Comparison of ENCODE assay signal across 1 cellular context in the genomic region with DNA sequence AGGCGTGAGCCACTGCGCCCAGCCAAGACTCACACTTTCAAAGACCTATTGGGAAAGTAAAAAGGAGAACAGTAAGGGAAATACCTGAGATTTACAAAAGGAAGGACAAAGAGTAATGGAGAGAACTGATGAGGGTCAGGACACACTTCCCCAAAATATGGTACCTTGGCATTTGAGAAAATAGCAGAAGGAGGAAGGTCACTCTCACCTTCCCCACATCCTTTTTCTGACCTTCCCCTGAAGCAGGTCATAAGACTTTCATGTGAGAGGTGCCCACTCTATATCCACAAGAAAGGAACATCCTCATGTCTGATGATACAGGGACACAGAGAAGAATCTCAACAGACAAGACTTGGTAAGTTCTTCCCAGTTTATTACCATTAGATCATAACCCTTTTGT.
TF ChIP-seq lines count a peak whose summit lies in the region.

No MANE protein-coding gene starts in this region.

TF ChIP-seq in H1, 55 proteins besides CTCF, POLR2A, EP300 and RAD21:
- TF ChIP-seq ASH2L (IDR thresholded peaks at IDR 0.05; ENCODE audit: low read length) (no peak), TBP (IDR thresholded peaks at IDR 0.05; ENCODE audit: low read depth, low read length) (no peak), TCF12 (IDR thresholded peaks at IDR 0.05; ENCODE audit: low read depth, low read length) (no peak), CHD2 (IDR thresholded peaks at IDR 0.05; ENCODE audit: low read length) (no peak), RNF2 (IDR thresholded peaks at IDR 0.05; ENCODE audit: borderline replicate concordance, low read depth, low read length, missing control alignments, poor library complexity, severe bottlenecking) (no peak), NANOG (IDR thresholded peaks at IDR 0.05; ENCODE audit: insufficient read depth, low read depth, low read length, poor library complexity, severe bottlenecking) (no peak), RFX5 (IDR thresholded peaks at IDR 0.05; ENCODE audit: borderline replicate concordance, low read depth, low read length) (no peak), KDM5A (IDR thresholded peaks at IDR 0.05; ENCODE audit: low read length) (no peak), CHD1 (IDR thresholded peaks at IDR 0.05; ENCODE audit: low read depth, low read length) (no peak), JUN (IDR thresholded peaks at IDR 0.05; ENCODE audit: low read depth, low read length) (no peak), HDAC6 (IDR thresholded peaks at IDR 0.05; ENCODE audit: low read depth, low read length) (no peak), CBX8 (IDR thresholded peaks at IDR 0.05; ENCODE audit: borderline replicate concordance, low read depth, low read length) (no peak), JUND (IDR thresholded peaks at IDR 0.05; ENCODE audit: low read length) (no peak), E2F6 (IDR thresholded peaks at IDR 0.05) (no peak), KDM1A (IDR thresholded peaks at IDR 0.05; ENCODE audit: borderline replicate concordance, low read length) (no peak), PHF8 (conservative IDR thresholded peaks at IDR 0.05; ENCODE audit: low read depth, low read length) (no peak), SUZ12 (IDR thresholded peaks at IDR 0.05; ENCODE audit: low read length) (no peak), ZNF274 (IDR thresholded peaks at IDR 0.05; ENCODE audit: borderline replicate concordance, extremely low read depth, low read length) (no peak), TEAD4 (IDR thresholded peaks at IDR 0.05; ENCODE audit: low read depth, low read length) (no peak)
